ENCODE assay signal across 1 cellular context in the genomic region with DNA sequence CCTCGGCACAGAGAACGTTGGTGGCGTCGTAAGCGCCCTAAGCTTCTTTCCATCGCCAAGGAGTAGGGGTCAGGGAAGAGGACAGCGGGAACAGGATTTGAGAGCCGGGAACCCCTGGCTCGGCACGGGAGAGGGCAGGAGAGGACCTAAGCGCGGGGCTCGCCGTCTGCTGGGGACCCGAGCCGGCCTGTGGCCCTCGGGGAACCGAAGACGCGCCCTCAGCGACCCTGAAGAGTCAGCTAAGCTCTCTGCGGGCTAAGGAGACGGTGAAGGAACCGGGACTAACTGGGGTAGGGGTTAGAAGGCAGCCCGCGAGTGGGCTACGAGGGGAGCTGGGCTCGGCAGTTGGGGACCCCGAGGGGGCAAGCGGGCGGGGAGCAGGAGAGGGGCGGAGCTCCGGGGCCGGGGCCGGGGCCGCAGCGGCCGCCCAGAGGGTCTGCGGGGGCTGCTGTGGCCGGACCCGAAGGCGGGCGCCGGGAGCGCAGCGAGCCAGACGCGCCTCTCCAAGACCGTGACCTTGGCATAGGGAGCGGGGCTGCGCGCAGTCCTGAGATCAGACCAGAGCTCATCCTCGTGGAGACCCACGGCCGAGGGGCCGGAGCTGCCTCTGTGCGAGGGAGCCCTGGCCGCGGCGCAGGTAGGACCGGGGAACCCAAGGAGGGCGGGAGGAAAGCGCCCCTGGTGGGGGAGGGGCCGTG.
TF ChIP-seq lines count a peak whose summit lies in the region.

No MANE protein-coding gene starts in this region.

TF ChIP-seq in A549, 52 proteins besides CTCF, POLR2A, EP300 and RAD21 (continued from another document):
- TF ChIP-seq, protein P1, sequence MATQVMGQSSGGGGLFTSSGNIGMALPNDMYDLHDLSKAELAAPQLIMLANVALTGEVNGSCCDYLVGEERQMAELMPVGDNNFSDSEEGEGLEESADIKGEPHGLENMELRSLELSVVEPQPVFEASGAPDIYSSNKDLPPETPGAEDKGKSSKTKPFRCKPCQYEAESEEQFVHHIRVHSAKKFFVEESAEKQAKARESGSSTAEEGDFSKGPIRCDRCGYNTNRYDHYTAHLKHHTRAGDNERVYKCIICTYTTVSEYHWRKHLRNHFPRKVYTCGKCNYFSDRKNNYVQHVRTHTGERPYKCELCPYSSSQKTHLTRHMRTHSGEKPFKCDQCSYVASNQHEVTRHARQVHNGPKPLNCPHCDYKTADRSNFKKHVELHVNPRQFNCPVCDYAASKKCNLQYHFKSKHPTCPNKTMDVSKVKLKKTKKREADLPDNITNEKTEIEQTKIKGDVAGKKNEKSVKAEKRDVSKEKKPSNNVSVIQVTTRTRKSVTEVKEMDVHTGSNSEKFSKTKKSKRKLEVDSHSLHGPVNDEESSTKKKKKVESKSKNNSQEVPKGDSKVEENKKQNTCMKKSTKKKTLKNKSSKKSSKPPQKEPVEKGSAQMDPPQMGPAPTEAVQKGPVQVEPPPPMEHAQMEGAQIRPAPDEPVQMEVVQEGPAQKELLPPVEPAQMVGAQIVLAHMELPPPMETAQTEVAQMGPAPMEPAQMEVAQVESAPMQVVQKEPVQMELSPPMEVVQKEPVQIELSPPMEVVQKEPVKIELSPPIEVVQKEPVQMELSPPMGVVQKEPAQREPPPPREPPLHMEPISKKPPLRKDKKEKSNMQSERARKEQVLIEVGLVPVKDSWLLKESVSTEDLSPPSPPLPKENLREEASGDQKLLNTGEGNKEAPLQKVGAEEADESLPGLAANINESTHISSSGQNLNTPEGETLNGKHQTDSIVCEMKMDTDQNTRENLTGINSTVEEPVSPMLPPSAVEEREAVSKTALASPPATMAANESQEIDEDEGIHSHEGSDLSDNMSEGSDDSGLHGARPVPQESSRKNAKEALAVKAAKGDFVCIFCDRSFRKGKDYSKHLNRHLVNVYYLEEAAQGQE (IDR thresholded peaks at IDR 0.05), result no peak
- TF ChIP-seq JUN (IDR thresholded peaks at IDR 0.05) (no peak), TFCP2L1 (CRISPR knock-in tag; IDR thresholded peaks at IDR 0.05) (no peak), ZNF302 (CRISPR knock-in tag; IDR thresholded peaks at IDR 0.05) (no peak), ZC3H11A (IDR thresholded peaks at IDR 0.05) (no peak)
